In genomic region chr5:96629774-96630173, GRCh38 we compare ENCODE assay signal across 1 cellular context.
A peak's percentile ranks its signal among the peaks of the same experiment; 100 is the strongest.
TF ChIP-seq lines count a peak whose summit lies in the region.

No MANE protein-coding gene starts in this region.

TF ChIP-seq in HEK293, 187 proteins besides CTCF, POLR2A, EP300 and RAD21 (continued from another document and continues in another):
- no peak for TF ChIP-seq INSM2 (tag by site-specific recombination; IDR thresholded peaks at IDR 0.05)
- TF ChIP-seq ZNF394 (tag by site-specific recombination; IDR thresholded peaks at IDR 0.05; ENCODE audit: borderline replicate concordance): no peak
- no peak for TF ChIP-seq GLIS1 (tag by site-specific recombination; IDR thresholded peaks at IDR 0.05)
- TF ChIP-seq ELK4 (IDR thresholded peaks at IDR 0.05; ENCODE audit: borderline replicate concordance, low read depth, low read length): no peak
- no peak for TF ChIP-seq ZNF610 (tag by site-specific recombination; IDR thresholded peaks at IDR 0.05; ENCODE audit: borderline replicate concordance)
- TF ChIP-seq KLF9 (tag by site-specific recombination; IDR thresholded peaks at IDR 0.05; ENCODE audit: low read depth): no peak
- no peak for TF ChIP-seq ZNF19 (tag by site-specific recombination; IDR thresholded peaks at IDR 0.05; ENCODE audit: low read depth)
- no peak for TF ChIP-seq ZNF704 (tag by site-specific recombination; IDR thresholded peaks at IDR 0.05)
- peak; percentile 35; the same call in 1 of the 2 replicates for TF ChIP-seq ZSCAN30 (tag by site-specific recombination; IDR thresholded peaks at IDR 0.05)
- TF ChIP-seq PRDM1 (tag by site-specific recombination; IDR thresholded peaks at IDR 0.05): no peak
- no peak for TF ChIP-seq ZNF354C (tag by site-specific recombination; IDR thresholded peaks at IDR 0.05; ENCODE audit: borderline replicate concordance, low read depth)
- TF ChIP-seq WT1 (tag by site-specific recombination; IDR thresholded peaks at IDR 0.05): no peak
- TF ChIP-seq REPIN1 (tag by site-specific recombination; IDR thresholded peaks at IDR 0.05; ENCODE audit: low read depth): no peak
- no peak for TF ChIP-seq HOXA7 (CRISPR knock-in tag; IDR thresholded peaks at IDR 0.05; ENCODE audit: borderline replicate concordance)
- no peak for TF ChIP-seq ZBTB44 (tag by site-specific recombination; IDR thresholded peaks at IDR 0.05)
- no peak for TF ChIP-seq ZNF280C (tag by site-specific recombination; IDR thresholded peaks at IDR 0.05)
- TF ChIP-seq ZNF830 (tag by site-specific recombination; IDR thresholded peaks at IDR 0.05; ENCODE audit: low read depth): no peak
- TF ChIP-seq ZNF561 (tag by site-specific recombination; IDR thresholded peaks at IDR 0.05; ENCODE audit: borderline replicate concordance): no peak
- TF ChIP-seq ZFP3 (tag by site-specific recombination; IDR thresholded peaks at IDR 0.05; ENCODE audit: low read depth): no peak
- no peak for TF ChIP-seq ZNF37A (tag by site-specific recombination; IDR thresholded peaks at IDR 0.05)
- peak; percentile 44; the same call in 1 of the 2 replicates for TF ChIP-seq FEZF1 (tag by site-specific recombination; IDR thresholded peaks at IDR 0.05)
- no peak for TF ChIP-seq ZNF362 (tag by site-specific recombination; IDR thresholded peaks at IDR 0.05)
- no peak for TF ChIP-seq RBAK (tag by site-specific recombination; IDR thresholded peaks at IDR 0.05)
- TF ChIP-seq ZNF837 (tag by site-specific recombination; IDR thresholded peaks at IDR 0.05): no peak
- 0 out of 2 replicates have a peak, but pooled peaks have one; percentile 20 for TF ChIP-seq PRDM10 (tag by site-specific recombination; IDR thresholded peaks at IDR 0.05)
- peak; percentile 50; the same call in 1 of the 2 replicates for TF ChIP-seq ZNF600 (tag by site-specific recombination; IDR thresholded peaks at IDR 0.05)
- TF ChIP-seq TRIM28 (IDR thresholded peaks at IDR 0.05; ENCODE audit: borderline replicate concordance, low read length): peak; percentile 83
- no peak for TF ChIP-seq ZNF555 (tag by site-specific recombination; conservative IDR thresholded peaks at IDR 0.05)
- no peak for TF ChIP-seq IKZF3 (tag by site-specific recombination; IDR thresholded peaks at IDR 0.05)
- no peak for TF ChIP-seq ZNF146 (tag by site-specific recombination; IDR thresholded peaks at IDR 0.05)
- TF ChIP-seq ZNF416 (tag by site-specific recombination; IDR thresholded peaks at IDR 0.05): no peak
- TF ChIP-seq SALL2 (tag by site-specific recombination; IDR thresholded peaks at IDR 0.05; ENCODE audit: borderline replicate concordance): no peak
- no peak for TF ChIP-seq ZNF426 (tag by site-specific recombination; IDR thresholded peaks at IDR 0.05)
- peak; percentile 58 for TF ChIP-seq OSR2 (tag by site-specific recombination; IDR thresholded peaks at IDR 0.05)
- TF ChIP-seq ZNF596 (tag by site-specific recombination; IDR thresholded peaks at IDR 0.05): no peak
- no peak for TF ChIP-seq ZNF843 (tag by site-specific recombination; IDR thresholded peaks at IDR 0.05)
- TF ChIP-seq PBX3 (CRISPR knock-in tag; IDR thresholded peaks at IDR 0.05): no peak
- TF ChIP-seq ZNF792 (tag by site-specific recombination; IDR thresholded peaks at IDR 0.05): no peak
- no peak for TF ChIP-seq ZNF623 (tag by site-specific recombination; IDR thresholded peaks at IDR 0.05)
- TF ChIP-seq KLF16 (tag by site-specific recombination; IDR thresholded peaks at IDR 0.05): no peak
- no peak for TF ChIP-seq KLF17 (tag by site-specific recombination; IDR thresholded peaks at IDR 0.05)
- peak; percentile 27; the same call in 1 of the 2 replicates for TF ChIP-seq ZNF629 (tag by site-specific recombination; IDR thresholded peaks at IDR 0.05)
- no peak for TF ChIP-seq ZNF521 (tag by site-specific recombination; IDR thresholded peaks at IDR 0.05)
- TF ChIP-seq ZEB2 (tag by site-specific recombination; IDR thresholded peaks at IDR 0.05): peak; percentile 52
- TF ChIP-seq ZNF404 (tag by site-specific recombination; IDR thresholded peaks at IDR 0.05): no peak
- no peak for TF ChIP-seq ZFP41 (tag by site-specific recombination; IDR thresholded peaks at IDR 0.05; ENCODE audit: borderline replicate concordance)
- TF ChIP-seq YY2 (tag by site-specific recombination; IDR thresholded peaks at IDR 0.05): no peak
- peak; percentile 62 for TF ChIP-seq SCRT2 (tag by site-specific recombination; IDR thresholded peaks at IDR 0.05)
- no peak for TF ChIP-seq ZNF292 (tag by site-specific recombination; IDR thresholded peaks at IDR 0.05; ENCODE audit: borderline replicate concordance, low read depth)
- TF ChIP-seq ZNF223 (tag by site-specific recombination; IDR thresholded peaks at IDR 0.05): no peak
- no peak for TF ChIP-seq AEBP2 (tag by site-specific recombination; IDR thresholded peaks at IDR 0.05; ENCODE audit: borderline replicate concordance)
